ENCODE assay signal across 8 cellular contexts in the genomic region with DNA sequence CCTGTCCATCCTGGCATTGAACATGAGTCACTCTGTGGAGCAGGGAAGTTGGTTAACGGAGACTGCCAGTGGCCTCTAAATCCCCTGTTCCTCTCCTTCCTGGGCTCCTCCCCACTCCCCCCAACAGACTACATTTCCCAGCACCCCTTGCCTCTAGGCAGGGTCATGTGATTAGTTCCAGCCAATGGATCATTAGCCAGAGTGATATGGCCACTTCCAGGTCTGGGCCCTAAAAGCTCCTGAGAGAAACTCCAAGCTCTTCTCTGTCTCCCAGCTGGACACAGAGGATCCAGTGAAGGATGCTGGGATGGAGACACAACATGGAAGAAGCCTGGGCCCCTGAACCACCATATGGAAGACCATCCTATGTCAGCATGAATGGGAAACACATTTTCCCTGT. TPM values are rescaled to one million over a fixed set of nuclear protein-coding genes. Genes with fewer than 3 reads are reported as not detected.
A peak's percentile ranks its signal among the peaks of the same experiment; 100 is the strongest.
DNase-seq lines count a peak whose midpoint lies in the region; ATAC-seq and TF ChIP-seq lines count a peak whose summit lies in the region.

No MANE protein-coding gene starts in this region.

- intact Hi-C loops in Caco-2 (cut with micrococcal nuclease; ENCODE audit: unreplicated experiment) (no loop called here), Panc1 (cut with micrococcal nuclease; ENCODE audit: unreplicated experiment) (no loop called here)

- no peaks in the 10 kb centered on the region for H3K27me3 Mint-ChIP-seq in Caco-2 (ENCODE audit: insufficient read depth, unreplicated experiment)

- H3K36me3 ChIP-seq in Caco-2 (ENCODE audit: control insufficient read depth, insufficient read depth, low read length) = no peaks in the 10 kb centered on the region
- no peaks in the 10 kb centered on the region for H3K36me3 ChIP-seq in Panc1 (ENCODE audit: control insufficient read depth, insufficient read depth, low read length)

- no peak overlapping the region for H3K4me3 ChIP-seq in Caco-2 (ENCODE audit: low read depth, low read length)
- H3K4me3 ChIP-seq in Panc1 (ENCODE audit: low read depth in 2 of 2, low read length in 2 of 2) = no peak overlapping the region

- no peak overlapping the region for H3K27ac ChIP-seq in Panc1 (ENCODE audit: low read length)

- ATAC-seq in Panc1 (peak; percentile 64; the same call in 1 of the 2 replicates), HG03571 (IDR thresholded peaks at IDR 0.05; ENCODE audit: unreplicated experiment) (no peak), GM21367 (IDR thresholded peaks at IDR 0.05; ENCODE audit: unreplicated experiment) (no peak)

- CTCF ChIA-PET in Caco-2 (lab: Charles Lee) = interaction anchor here (0.5 kb wide), 1 partner anchor 70 kb away, joined by 3 read pairs; no protein-coding TSS in a partner anchor
- CTCF ChIA-PET in Panc1 (lab: Charles Lee) = interaction anchor here (0.6 kb wide), 1 partner anchor 197 kb away, joined by 3 read pairs; no protein-coding TSS in a partner anchor

- H3K9me3 ChIP-seq in Caco-2 (no peaks in the 10 kb centered on the region), Panc1 (ENCODE audit: control insufficient read depth, insufficient read depth, low read depth, low read length) (no peaks in the 10 kb centered on the region)

- H3K36me3 Mint-ChIP-seq in Caco-2 (ENCODE audit: insufficient read depth, unreplicated experiment) = peaks cover 4% of the 10 kb centered on the region

- H3K4me1 ChIP-seq in Caco-2 = peaks cover 51% of the 10 kb centered on the region
- H3K4me1 ChIP-seq in Panc1 (ENCODE audit: control insufficient read depth, insufficient read depth, low read length) = no peaks in the 10 kb centered on the region; the same call in 1 of the 2 replicates

- no peak for TF ChIP-seq CTCF in Caco-2 (IDR thresholded peaks at IDR 0.05; ENCODE audit: insufficient read depth in 1 of 2, low read depth in 1 of 2, low read length in 1 of 2, severe bottlenecking in 1 of 2, unreplicated experiment in 1 of 2)
- TF ChIP-seq CTCF in GM20000 (IDR thresholded peaks at IDR 0.05; ENCODE audit: extremely low read depth, missing control alignments) = no peak
- TF ChIP-seq CTCF in Panc1 (IDR thresholded peaks at IDR 0.05) = no peak

- POLR2A ChIA-PET in Caco-2 (lab: Charles Lee) = no interaction called here
- POLR2A ChIA-PET in Panc1 (lab: Charles Lee) = interaction anchor here (0.6 kb wide), 1 partner anchor 669 kb away, joined by 6 read pairs; no protein-coding TSS in a partner anchor

- H3K9me3 Mint-ChIP-seq in Caco-2 (ENCODE audit: unreplicated experiment) = peaks cover 18% of the 10 kb centered on the region

- no peaks in the 10 kb centered on the region for H3K27me3 ChIP-seq in Caco-2 (replicated peaks; ENCODE audit: control insufficient read depth, insufficient read depth, low read length)
- H3K27me3 ChIP-seq in Panc1 (ENCODE audit: control insufficient read depth, insufficient read depth, low read length) = no peaks in the 10 kb centered on the region

- H3K4me3 Mint-ChIP-seq in Caco-2 (ENCODE audit: unreplicated experiment) = no peak overlapping the region

- peak overlapping the region; percentile 79 for H3K27ac Mint-ChIP-seq in Caco-2 (ENCODE audit: unreplicated experiment)

- in situ Hi-C loops in Panc1 (cut with HindIII; ENCODE audit: low pct_unique_long_range_greater_than_20kb, low sequenced_read_pairs) = no loop called here

- peaks cover 33% of the 10 kb centered on the region for H3K4me1 Mint-ChIP-seq in Caco-2 (ENCODE audit: low read depth, unreplicated experiment)

- no TSS peak for BruUV-seq in Caco-2 (replicated peaks; lab: Mats Ljungman, UMichigan)
- no TSS peak for BruUV-seq in Panc1 (replicated peaks; lab: Mats Ljungman, UMichigan)

- DNase-seq in Caco-2 (peak; percentile 69 to 79), GM20000 (ENCODE audit: low spot score) (peak; percentile 21), Panc1 (ENCODE audit: low read depth, low spot score) (no peak), germinal center (ENCODE audit: low spot score) (peak; percentile 50), NCI-H510A (lab: John Stamatoyannopoulos, UW) (no peak), NCI-H2196 treated with DMSO at 0.1 percent for 48 hours (lab: John Stamatoyannopoulos, UW; ENCODE audit: unreplicated experiment) (no peak)

RNA-seq across cellular contexts. Expression of a gene that starts 54.4 kb away (rescaled TPM):
- total RNA-seq in Caco-2 (2022) = 15.4 and 21.1 TPM in 2 replicates
- 5.4 TPM for total RNA-seq in Panc1 (2021; ENCODE audit: unreplicated experiment)
- polyA plus RNA-seq in Panc1 (2012; ENCODE audit: insufficient read length) = 21.4 TPM

Comparison
In these comparisons a context has a peak if more than half of its experiments do, and no peak if none do; other contexts are left out.
1. DNase-seq: peak in Caco-2 (2 of 2), GM20000 (single experiment) and germinal center (single experiment); none in Panc1 (single experiment), NCI-H510A (single experiment) and NCI-H2196 treated with DMSO at 0.1 percent for 48 hours (single experiment).